ENCODE assay signal across 8 cellular contexts in genomic region chr1:168225476-168226190, GRCh38. TPM values are rescaled to one million over a fixed set of nuclear protein-coding genes. Genes with fewer than 3 reads are reported as not detected.
DNase-seq lines count a peak whose midpoint lies in the region; ATAC-seq and TF ChIP-seq lines count a peak whose summit lies in the region.

Gene SFT2D2 (plus strand): TSS chr1:168226004. CDS start chr1:168226080, 76 bp downstream.

- POLR2A ChIA-PET in activated CD4-positive, alpha-beta T cell treated with anti-CD3 and anti-CD28 coated beads for 36 hours (lab: Charles Lee), result interaction anchor here (0.6 to 2.7 kb wide), 6 partner anchors 10 to 289 kb away, joined by 3 to 20 read pairs (median 7); partner anchors contain the start of gene DCAF6

- TF ChIP-seq CTCF in AG09309 (IDR thresholded peaks at IDR 0.05; ENCODE audit: control insufficient read depth, insufficient read depth, low read depth, low read length, missing control alignments), result no peak
- no peak for TF ChIP-seq CTCF in choroid plexus epithelial cell (conservative IDR thresholded peaks at IDR 0.05; ENCODE audit: low read depth, low read length)

- H3K36me3 Mint-ChIP-seq in activated CD4-positive, alpha-beta T cell treated with anti-CD3 and anti-CD28 coated beads for 36 hours (ENCODE audit: low read depth), result peaks cover 31% of the 10 kb centered on the region

- H3K27ac Mint-ChIP-seq in activated CD4-positive, alpha-beta T cell treated with anti-CD3 and anti-CD28 coated beads for 36 hours, result peak within 1 kb of the TSS; percentile 86

- H3K4me3 ChIP-seq in AG09309 (ENCODE audit: control insufficient read depth, low read depth, low read length), result peak within 1 kb of the TSS; percentile 94
- H3K4me3 ChIP-seq in choroid plexus epithelial cell (ENCODE audit: low read depth, low read length), result peak within 1 kb of the TSS; percentile 91

- ATAC-seq in GM19023 (IDR thresholded peaks at IDR 0.05; ENCODE audit: unreplicated experiment), result peak; percentile 88
- ATAC-seq in HG03196 (IDR thresholded peaks at IDR 0.05; ENCODE audit: unreplicated experiment), result peak; percentile 70
- ATAC-seq in activated CD4-positive, alpha-beta T cell treated with anti-CD3 and anti-CD28 coated beads for 36 hours, result peak; percentile 90

- H3K27me3 Mint-ChIP-seq in activated CD4-positive, alpha-beta T cell treated with anti-CD3 and anti-CD28 coated beads for 36 hours, result peaks cover 3% of the 10 kb centered on the region

- peak within 1 kb of the TSS; percentile 81 for H3K27ac ChIP-seq in layer of hippocampus (ENCODE audit: low read depth, low read length)

- peak within 1 kb of the TSS; percentile 86 for H3K4me3 Mint-ChIP-seq in activated CD4-positive, alpha-beta T cell treated with anti-CD3 and anti-CD28 coated beads for 36 hours

- CTCF ChIA-PET in activated CD4-positive, alpha-beta T cell treated with anti-CD3 and anti-CD28 coated beads for 36 hours (lab: Charles Lee), result interaction anchor here (0.6 to 4.1 kb wide), 6 partner anchors 10 to 171 kb away, joined by 3 to 38 read pairs (median 4); no protein-coding TSS in a partner anchor

- H3K27me3 ChIP-seq in layer of hippocampus (ENCODE audit: control insufficient read depth, insufficient read depth, low read length), result no peaks in the 10 kb centered on the region

- peaks cover 49% of the 10 kb centered on the region for H3K4me1 Mint-ChIP-seq in activated CD4-positive, alpha-beta T cell treated with anti-CD3 and anti-CD28 coated beads for 36 hours

- DNase-seq in AG09309 (ENCODE audit: low read depth) (no peak), NCI-H446 (lab: John Stamatoyannopoulos, UW) (peak; percentile 75 to 86), choroid plexus epithelial cell (ENCODE audit: low read depth) (peak; percentile 74)
- DNase-seq in activated CD4-positive, alpha-beta T cell treated with anti-CD3 and anti-CD28 coated beads for 36 hours, result peak; percentile 88
- peak; percentile 63 to 77 for DNase-seq in stimulated activated CD4-positive, alpha-beta T cell treated with anti-CD3 and anti-CD28 coated beads, Interleukin-1b, Interleukin-23, amount 100 ng/mL, for 4 hours (ENCODE audit: low read depth in 2 of 2)

- no peaks in the 10 kb centered on the region for H3K9me3 Mint-ChIP-seq in activated CD4-positive, alpha-beta T cell treated with anti-CD3 and anti-CD28 coated beads for 36 hours (ENCODE audit: low read depth)

- intact Hi-C loops in activated CD4-positive, alpha-beta T cell treated with anti-CD3 and anti-CD28 coated beads for 36 hours (cut with DNase I, micrococcal nuclease), result loop anchor here (1.0 to 5.0 kb wide), 9 partner anchors 47 to 1669 kb away; partner anchors contain the start of genes BLZF1 (in 2 of the 2), NME7 (in 2 of the 2), TIPRL (in 2 of the 2) and ATP1B1 (in 1 of the 2)

RNA-seq across cellular contexts. Expression of gene SFT2D2, which starts in this region (rescaled TPM):
- total RNA-seq in activated CD4-positive, alpha-beta T cell treated with anti-CD3 and anti-CD28 coated beads for 36 hours, result 10 to 100 TPM; 25.2 to 42.3 TPM
